ENCODE assay signal across 1 cellular context in genomic region chr9:127852829-127853228, GRCh38.
A peak's percentile ranks its signal among the peaks of the same experiment; 100 is the strongest.
TF ChIP-seq lines count a peak whose summit lies in the region.

No MANE protein-coding gene starts in this region.

TF ChIP-seq in H1, 55 proteins besides CTCF, POLR2A, EP300 and RAD21:
- TF ChIP-seq CHD1 (IDR thresholded peaks at IDR 0.05; ENCODE audit: low read depth, low read length) (no peak), KDM1A (IDR thresholded peaks at IDR 0.05; ENCODE audit: borderline replicate concordance, low read length) (0 out of 2 replicates have a peak, but pooled peaks have one; percentile 63), CBX8 (IDR thresholded peaks at IDR 0.05; ENCODE audit: borderline replicate concordance, low read depth, low read length) (no peak)
